Comparison of ENCODE assay signal across 8 cellular contexts in the genomic region with DNA sequence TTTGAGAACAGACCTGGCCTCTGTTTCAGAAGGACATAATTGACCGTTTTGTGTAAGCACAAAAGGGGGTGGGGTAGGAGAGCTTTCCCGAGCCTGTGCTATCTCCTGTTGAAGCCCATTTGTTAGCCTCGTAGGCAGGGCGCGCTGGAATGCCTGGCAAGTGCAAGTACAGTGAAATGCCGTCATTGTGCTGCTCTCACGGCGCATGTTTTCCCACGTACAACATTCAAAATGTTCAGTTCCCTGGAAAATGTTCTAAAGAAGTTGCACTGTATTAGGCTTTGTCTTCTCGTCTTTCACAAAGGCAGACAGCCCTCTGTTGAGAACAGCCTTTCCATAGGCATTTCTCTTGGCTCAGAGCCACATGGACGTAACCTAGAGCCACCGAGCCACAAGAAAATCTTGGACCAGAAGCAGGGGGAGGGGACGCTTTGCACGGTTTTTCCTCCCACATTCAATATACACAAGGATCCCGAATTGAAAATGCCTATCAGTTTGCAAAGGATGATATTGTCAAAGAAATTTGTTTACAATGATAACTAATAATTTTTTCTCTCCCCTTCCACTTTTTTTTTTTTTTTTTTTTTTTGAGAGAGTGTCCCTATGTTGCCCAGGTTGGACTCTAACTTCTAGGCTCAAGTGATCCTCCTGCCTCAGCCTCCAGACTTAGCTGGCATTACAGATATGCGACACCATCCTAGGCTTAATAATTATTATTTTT. TPM values are rescaled to one million over a fixed set of nuclear protein-coding genes. Genes with fewer than 3 reads are reported as not detected.
A peak's percentile ranks its signal among the peaks of the same experiment; 100 is the strongest.
DNase-seq lines count a peak whose midpoint lies in the region; ATAC-seq and TF ChIP-seq lines count a peak whose summit lies in the region.

No MANE protein-coding gene starts in this region.

- peak; percentile 82 for DNase-seq in COLO829 (ENCODE audit: low spot score)
- peak; percentile 7 for DNase-seq in NCI-H774 (lab: John Stamatoyannopoulos, UW)
- peak; percentile 73 to 94 for DNase-seq in fibroblast of lung (ENCODE audit: low read depth in 2 of 2)
- DNase-seq in nephron progenitor cell: peak; percentile 10
- no peak for DNase-seq in germinal center (ENCODE audit: low spot score)
- DNase-seq in GOT3 (lab: John Stamatoyannopoulos, UW): no peak
- DNase-seq in stimulated activated CD4-positive, alpha-beta T cell treated with anti-CD3 and anti-CD28 coated beads, Interleukin-12 subunit alpha, Interleukin-12 subunit beta, amount 100 ng/mL, for 4 hours: no peak

- ATAC-seq in HG03159 (IDR thresholded peaks at IDR 0.05; ENCODE audit: unreplicated experiment): no peak

- no peaks in the 10 kb centered on the region for H3K36me3 ChIP-seq in fibroblast of lung (ENCODE audit: control insufficient read depth, insufficient read depth, low read length)

- peak overlapping the region; percentile 29 for H3K9ac ChIP-seq in fibroblast of lung (ENCODE audit: insufficient read depth, low read length)

- H3K4me3 ChIP-seq in fibroblast of lung (replicated peaks in 1 of 4; ENCODE audit: control extremely low read depth in 1 of 4, insufficient read depth in 1 of 4, low read depth in 3 of 4, low read length in 4 of 4): peak overlapping the region; percentile 33 to 45 (median 40)

- no peaks in the 10 kb centered on the region for H3K27me3 ChIP-seq in fibroblast of lung (ENCODE audit: control insufficient read depth, insufficient read depth, low read length)

- no peak overlapping the region for H3K4me3 Mint-ChIP-seq in nephron progenitor cell

- no peak for TF ChIP-seq CTCF in fibroblast of lung (conservative IDR thresholded peaks at IDR 0.05 in 1 of 2, IDR thresholded peaks at IDR 0.05 in 1 of 2; ENCODE audit: low read depth in 1 of 2, low read length in 2 of 2)
- no peak for TF ChIP-seq CTCF in nephron progenitor cell (IDR thresholded peaks at IDR 0.05)

- H3K4me1 Mint-ChIP-seq in nephron progenitor cell: peaks cover 24% of the 10 kb centered on the region

- H3K27me3 Mint-ChIP-seq in nephron progenitor cell (ENCODE audit: low read depth, poor library complexity): peaks cover 2% of the 10 kb centered on the region

- no peaks in the 10 kb centered on the region for H3K36me3 Mint-ChIP-seq in nephron progenitor cell (ENCODE audit: low read depth)

- no peaks in the 10 kb centered on the region for H3K9me3 ChIP-seq in fibroblast of lung (ENCODE audit: control insufficient read depth, insufficient read depth, low read depth, low read length)

- peak overlapping the region; percentile 48 for H3K27ac Mint-ChIP-seq in nephron progenitor cell

- H4K20me1 ChIP-seq in fibroblast of lung (ENCODE audit: control insufficient read depth, extremely low read depth, insufficient read depth, low read length): no peaks in the 10 kb centered on the region

- H3K4me2 ChIP-seq in fibroblast of lung (ENCODE audit: extremely low read depth, insufficient read depth, low read length): peak overlapping the region; percentile 79

- no peak overlapping the region for H3K27ac ChIP-seq in fibroblast of lung (ENCODE audit: insufficient read depth, low read length)

- H3K4me1 ChIP-seq in fibroblast of lung (ENCODE audit: control insufficient read depth, extremely low read depth, insufficient read depth, low read length): peaks cover 3% of the 10 kb centered on the region

- H3K9me3 Mint-ChIP-seq in nephron progenitor cell: no peaks in the 10 kb centered on the region

- H3K79me2 ChIP-seq in fibroblast of lung (ENCODE audit: control insufficient read depth, insufficient read depth, low read length): no peaks in the 10 kb centered on the region

- peak overlapping the region; percentile 73 for H2AFZ ChIP-seq in fibroblast of lung (ENCODE audit: low read length)

RNA-seq across cellular contexts. Expression of a gene that starts 54.6 kb away (rescaled TPM):
- 29.8 and 58.5 TPM in 2 replicates for total RNA-seq in fibroblast of lung
- 39.7 and 45.5 TPM in 2 replicates for polyA plus RNA-seq in fibroblast of lung
- polyA plus RNA-seq in fibroblast of lung (2012): 18.2 and 22.0 TPM in 2 replicates
- 9.3 and 38.8 TPM in 2 replicates for polyA minus RNA-seq in fibroblast of lung (ENCODE audit: low replicate concordance)

Comparison
In these comparisons a context has a peak if more than half of its experiments do, and no peak if none do; other contexts are left out.
1. DNase-seq: peak in COLO829 (single experiment), NCI-H774 (single experiment), fibroblast of lung (2 of 2) and nephron progenitor cell (single experiment); none in germinal center (single experiment), GOT3 (single experiment) and stimulated activated CD4-positive, alpha-beta T cell treated with anti-CD3 and anti-CD28 coated beads, Interleukin-12 subunit alpha, Interleukin-12 subunit beta, amount 100 ng/mL, for 4 hours (single experiment).